8 cellular contexts compared by ENCODE assay signal in genomic region chr19:46076951-46077814, GRCh38. TPM values are rescaled to one million over a fixed set of nuclear protein-coding genes. Genes with fewer than 3 reads are reported as not detected.
DNase-seq lines count a peak whose midpoint lies in the region; ATAC-seq and TF ChIP-seq lines count a peak whose summit lies in the region.

No MANE protein-coding gene starts in this region.

- peaks cover 45% of the 10 kb centered on the region for H3K27me3 Mint-ChIP-seq in progenitor cell of endocrine pancreas

- H3K9me3 ChIP-seq in adipocyte (ENCODE audit: control insufficient read depth, low read length), result peaks cover 4% of the 10 kb centered on the region

- H3K36me3 Mint-ChIP-seq in progenitor cell of endocrine pancreas (ENCODE audit: insufficient read depth), result no peaks in the 10 kb centered on the region

- peak overlapping the region; percentile 81 for H3K4me3 Mint-ChIP-seq in progenitor cell of endocrine pancreas (ENCODE audit: low read depth)

- H3K4me3 ChIP-seq in adipocyte (ENCODE audit: low read length), result peak overlapping the region; percentile 59

- ATAC-seq in left cardiac atrium, result peak; percentile 84 to 91
- no peak for ATAC-seq in GM19324 (IDR thresholded peaks at IDR 0.05; ENCODE audit: low FRiP score, unreplicated experiment)
- ATAC-seq in HG03342 (IDR thresholded peaks at IDR 0.05; ENCODE audit: unreplicated experiment), result no peak

- TF ChIP-seq CTCF in progenitor cell of endocrine pancreas (IDR thresholded peaks at IDR 0.05; ENCODE audit: unreplicated experiment), result peak; percentile 98

- H3K27me3 ChIP-seq in adipocyte (replicated peaks; ENCODE audit: control insufficient read depth, insufficient read depth, low read length), result peaks cover 40% of the 10 kb centered on the region

- DNase-seq in DMS114 treated with DMSO at 0.1 percent for 48 hours (lab: John Stamatoyannopoulos, UW; ENCODE audit: unreplicated experiment) (peak; percentile 76), NOMO-1 treated with DMSO at 0.1 percent for 48 hours (lab: John Stamatoyannopoulos, UW; ENCODE audit: unreplicated experiment) (peak; percentile 75), adipocyte (ENCODE audit: low read depth) (peak; percentile 88), left cardiac atrium (peak; percentile 38), progenitor cell of endocrine pancreas (ENCODE audit: low spot score, unreplicated experiment) (peak; percentile 69)

- intact Hi-C loops in left cardiac atrium (cut with DNase I), result loop anchor here in 1 of 2 donors (5.0 kb wide), 1 partner anchor 50 kb away; no protein-coding TSS in a partner anchor

- H3K4me1 ChIP-seq in adipocyte (ENCODE audit: control insufficient read depth, insufficient read depth, low read length), result peaks cover 11% of the 10 kb centered on the region

- H3K9ac ChIP-seq in adipocyte (ENCODE audit: low read length), result no peak overlapping the region

- H3K27ac Mint-ChIP-seq in progenitor cell of endocrine pancreas, result peak overlapping the region; percentile 14

- TF ChIP-seq RAD21 in Ishikawa (IDR thresholded peaks at IDR 0.05; ENCODE audit: low read depth), result peak; percentile 93

- H3K9me3 Mint-ChIP-seq in progenitor cell of endocrine pancreas (ENCODE audit: low read depth), result no peaks in the 10 kb centered on the region

- peaks cover 1% of the 10 kb centered on the region for H3K4me1 Mint-ChIP-seq in progenitor cell of endocrine pancreas (ENCODE audit: low read depth)

- no peak for TF ChIP-seq EP300 in Ishikawa (IDR thresholded peaks at IDR 0.05; ENCODE audit: borderline replicate concordance)

- no peaks in the 10 kb centered on the region for H3K36me3 ChIP-seq in adipocyte (ENCODE audit: control insufficient read depth, insufficient read depth, low read length, severe bottlenecking)

TF ChIP-seq in Ishikawa, 13 proteins besides CTCF, POLR2A, EP300 and RAD21:
- TF ChIP-seq CREB1 (IDR thresholded peaks at IDR 0.05; ENCODE audit: low read depth) (no peak), ZBTB7A (IDR thresholded peaks at IDR 0.05; ENCODE audit: low read depth) (0 out of 2 replicates have a peak, but pooled peaks have one; percentile 47), EGR1 (IDR thresholded peaks at IDR 0.05) (0 out of 2 replicates have a peak, but pooled peaks have one; percentile 24), TEAD4 (IDR thresholded peaks at IDR 0.05) (no peak), CEBPB (IDR thresholded peaks at IDR 0.05) (no peak), TAF1 (IDR thresholded peaks at IDR 0.05; ENCODE audit: low read depth) (no peak), MAX (IDR thresholded peaks at IDR 0.05) (0 out of 2 replicates have a peak, but pooled peaks have one; percentile 12), TCF12 (IDR thresholded peaks at IDR 0.05; ENCODE audit: low read depth) (no peak), NFIC (IDR thresholded peaks at IDR 0.05) (no peak), FOXM1 (IDR thresholded peaks at IDR 0.05; ENCODE audit: borderline replicate concordance, low read depth) (no peak), YY1 (IDR thresholded peaks at IDR 0.05; ENCODE audit: low read depth) (no peak)
- TF ChIP-seq, protein P1, sequence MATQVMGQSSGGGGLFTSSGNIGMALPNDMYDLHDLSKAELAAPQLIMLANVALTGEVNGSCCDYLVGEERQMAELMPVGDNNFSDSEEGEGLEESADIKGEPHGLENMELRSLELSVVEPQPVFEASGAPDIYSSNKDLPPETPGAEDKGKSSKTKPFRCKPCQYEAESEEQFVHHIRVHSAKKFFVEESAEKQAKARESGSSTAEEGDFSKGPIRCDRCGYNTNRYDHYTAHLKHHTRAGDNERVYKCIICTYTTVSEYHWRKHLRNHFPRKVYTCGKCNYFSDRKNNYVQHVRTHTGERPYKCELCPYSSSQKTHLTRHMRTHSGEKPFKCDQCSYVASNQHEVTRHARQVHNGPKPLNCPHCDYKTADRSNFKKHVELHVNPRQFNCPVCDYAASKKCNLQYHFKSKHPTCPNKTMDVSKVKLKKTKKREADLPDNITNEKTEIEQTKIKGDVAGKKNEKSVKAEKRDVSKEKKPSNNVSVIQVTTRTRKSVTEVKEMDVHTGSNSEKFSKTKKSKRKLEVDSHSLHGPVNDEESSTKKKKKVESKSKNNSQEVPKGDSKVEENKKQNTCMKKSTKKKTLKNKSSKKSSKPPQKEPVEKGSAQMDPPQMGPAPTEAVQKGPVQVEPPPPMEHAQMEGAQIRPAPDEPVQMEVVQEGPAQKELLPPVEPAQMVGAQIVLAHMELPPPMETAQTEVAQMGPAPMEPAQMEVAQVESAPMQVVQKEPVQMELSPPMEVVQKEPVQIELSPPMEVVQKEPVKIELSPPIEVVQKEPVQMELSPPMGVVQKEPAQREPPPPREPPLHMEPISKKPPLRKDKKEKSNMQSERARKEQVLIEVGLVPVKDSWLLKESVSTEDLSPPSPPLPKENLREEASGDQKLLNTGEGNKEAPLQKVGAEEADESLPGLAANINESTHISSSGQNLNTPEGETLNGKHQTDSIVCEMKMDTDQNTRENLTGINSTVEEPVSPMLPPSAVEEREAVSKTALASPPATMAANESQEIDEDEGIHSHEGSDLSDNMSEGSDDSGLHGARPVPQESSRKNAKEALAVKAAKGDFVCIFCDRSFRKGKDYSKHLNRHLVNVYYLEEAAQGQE (IDR thresholded peaks at IDR 0.05; ENCODE audit: low read depth), result no peak
- TF ChIP-seq, protein P2, sequence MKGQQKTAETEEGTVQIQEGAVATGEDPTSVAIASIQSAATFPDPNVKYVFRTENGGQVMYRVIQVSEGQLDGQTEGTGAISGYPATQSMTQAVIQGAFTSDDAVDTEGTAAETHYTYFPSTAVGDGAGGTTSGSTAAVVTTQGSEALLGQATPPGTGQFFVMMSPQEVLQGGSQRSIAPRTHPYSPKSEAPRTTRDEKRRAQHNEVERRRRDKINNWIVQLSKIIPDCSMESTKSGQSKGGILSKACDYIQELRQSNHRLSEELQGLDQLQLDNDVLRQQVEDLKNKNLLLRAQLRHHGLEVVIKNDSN (IDR thresholded peaks at IDR 0.05), result no peak

RNA-seq across cellular contexts. Expression of gene IGFL4, which starts 36.4 kb away (rescaled TPM):
- total RNA-seq in left cardiac atrium (not detected), progenitor cell of endocrine pancreas (0.84 and 1.2 TPM in 2 replicates)

RNA-seq across cellular contexts. Expression of gene IGFL3, which starts 47.3 kb away (rescaled TPM):
- total RNA-seq in left cardiac atrium (not detected), progenitor cell of endocrine pancreas (not detected in 2 replicates)

RNA-seq across cellular contexts. Expression of gene PGLYRP1, which starts 54.3 kb away (rescaled TPM):
- total RNA-seq in left cardiac atrium (under 1 TPM in 1 of 2 donors, not detected in 1; 0.32 TPM), progenitor cell of endocrine pancreas (not detected in 2 replicates)

Comparison
In these comparisons a context has a peak if more than half of its experiments do, and no peak if none do; other contexts are left out.
1. DNase-seq: peak in every context shown above with its lines; median percentile 88 in adipocyte; 76 in DMS114 treated with DMSO at 0.1 percent for 48 hours; 75 in NOMO-1 treated with DMSO at 0.1 percent for 48 hours; 69 in progenitor cell of endocrine pancreas; 38 in left cardiac atrium.
2. ATAC-seq: peak in left cardiac atrium (2 of 2); none in GM19324 (single experiment) and HG03342 (single experiment).